In the genomic region with DNA sequence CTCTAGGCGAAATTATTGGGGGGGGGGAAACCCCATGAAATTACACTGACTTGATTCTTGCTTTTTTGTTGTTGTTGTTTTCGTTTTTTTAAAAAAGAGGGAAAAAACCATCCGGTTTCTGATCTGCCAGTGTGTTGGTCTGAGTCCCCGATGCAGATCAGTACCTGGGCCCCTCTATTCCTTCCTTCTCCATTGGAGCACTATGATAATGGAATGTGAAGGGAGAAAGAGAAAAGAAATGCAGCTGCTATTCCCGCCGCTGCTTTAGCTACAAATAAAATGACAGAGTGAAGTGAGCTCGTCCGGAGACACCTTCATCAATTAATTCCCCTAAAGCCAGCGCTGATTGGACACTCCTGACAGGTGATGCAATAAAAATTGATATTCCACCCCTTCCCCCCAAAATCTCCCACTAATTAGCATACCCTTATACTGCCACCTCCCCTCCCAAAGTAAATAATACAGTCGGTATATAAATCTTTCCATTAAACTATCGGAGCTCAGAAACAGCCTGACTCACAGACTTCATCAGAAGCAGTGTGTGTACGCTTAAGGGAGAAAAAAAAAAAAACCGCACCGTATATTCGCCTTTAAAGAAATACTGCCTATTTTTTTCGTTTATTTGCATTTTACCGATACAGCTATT, we compare ENCODE assay signal across 8 cellular contexts. TPM values are rescaled to one million over a fixed set of nuclear protein-coding genes. Genes with fewer than 3 reads are reported as not detected.
DNase-seq lines count a peak whose midpoint lies in the region; ATAC-seq and TF ChIP-seq lines count a peak whose summit lies in the region.

No MANE protein-coding gene starts in this region.

- H3K27ac Mint-ChIP-seq in CD8-positive, alpha-beta memory T cell, result peak overlapping the region in 5 of 8 donors; percentile 8 to 83 (median 40)
- peak overlapping the region; percentile 12 for H3K27ac Mint-ChIP-seq in T-helper 2 cell treated with Interferon-gamma antibody and Interleukin-4, amounts not matched to agents 5 μg/mL and 100 μg/mL, for 36 hours
- H3K27ac Mint-ChIP-seq in progenitor cell of endocrine pancreas, result peak overlapping the region; percentile 94

- peaks cover 33 to 41% (median 36%) of the 10 kb centered on the region in 3 donors for H3K4me1 Mint-ChIP-seq in CD8-positive, alpha-beta memory T cell
- H3K4me1 Mint-ChIP-seq in T-helper 2 cell treated with Interferon-gamma antibody and Interleukin-4, amounts not matched to agents 5 μg/mL and 100 μg/mL, for 36 hours (ENCODE audit: low read depth), result peaks cover 39% of the 10 kb centered on the region
- peaks cover 69% of the 10 kb centered on the region for H3K4me1 Mint-ChIP-seq in progenitor cell of endocrine pancreas (ENCODE audit: low read depth)

- TF ChIP-seq CTCF in fibroblast of the aortic adventitia (IDR thresholded peaks at IDR 0.05; ENCODE audit: insufficient read depth, low read length) (no peak), progenitor cell of endocrine pancreas (IDR thresholded peaks at IDR 0.05; ENCODE audit: unreplicated experiment) (no peak)

- H3K4me1 ChIP-seq in CD8-positive, alpha-beta memory T cell (ENCODE audit: insufficient read depth, low read length), result peaks cover 37% of the 10 kb centered on the region

- no peak for DNase-seq in CD8-positive, alpha-beta memory T cell
- DNase-seq in NAMALWA (ENCODE audit: low spot score), result peak; percentile 51
- DNase-seq in T-helper 2 cell treated with Interferon-gamma antibody and Interleukin-4, amounts not matched to agents 5 μg/mL and 100 μg/mL, for 36 hours (ENCODE audit: low spot score), result no peak
- peak; percentile 56 for DNase-seq in fibroblast of the aortic adventitia (ENCODE audit: low read depth)
- no peak for DNase-seq in progenitor cell of endocrine pancreas (ENCODE audit: low spot score, unreplicated experiment)
- DNase-seq in putamen (ENCODE audit: low spot score), result no peak

- H3K27ac ChIP-seq in CD8-positive, alpha-beta memory T cell (ENCODE audit: low read depth, low read length), result no peak overlapping the region

- CTCF ChIA-PET in CD8-positive, alpha-beta memory T cell (lab: Charles Lee), result interaction anchor here (1.0 to 1.5 kb wide), 3 partner anchors 9 to 821 kb away, joined by 3 to 10 read pairs (median 4); no protein-coding TSS in a partner anchor

- peaks cover 66% of the 10 kb centered on the region for H3K27me3 ChIP-seq in CD8-positive, alpha-beta memory T cell (ENCODE audit: insufficient read depth, low read length, poor library complexity, severe bottlenecking)

- peak overlapping the region; percentile 56 for H3K4me3 ChIP-seq in CD8-positive, alpha-beta memory T cell (ENCODE audit: low read length)
- H3K4me3 ChIP-seq in fibroblast of the aortic adventitia (ENCODE audit: low read depth, low read length), result peak overlapping the region; percentile 72

- no peaks in the 10 kb centered on the region for H3K36me3 ChIP-seq in CD8-positive, alpha-beta memory T cell (ENCODE audit: insufficient read depth, low read length)

- peaks cover 0 to 7% (median 2%) of the 10 kb centered on the region in 5 donors for H3K9me3 Mint-ChIP-seq in CD8-positive, alpha-beta memory T cell
- no peaks in the 10 kb centered on the region for H3K9me3 Mint-ChIP-seq in T-helper 2 cell treated with Interferon-gamma antibody and Interleukin-4, amounts not matched to agents 5 μg/mL and 100 μg/mL, for 36 hours
- no peaks in the 10 kb centered on the region for H3K9me3 Mint-ChIP-seq in progenitor cell of endocrine pancreas (ENCODE audit: low read depth)

- peak overlapping the region; percentile 78 to 86 (median 81) for H3K4me3 Mint-ChIP-seq in CD8-positive, alpha-beta memory T cell
- H3K4me3 Mint-ChIP-seq in T-helper 2 cell treated with Interferon-gamma antibody and Interleukin-4, amounts not matched to agents 5 μg/mL and 100 μg/mL, for 36 hours, result peak overlapping the region; percentile 92
- peak overlapping the region; percentile 84 for H3K4me3 Mint-ChIP-seq in progenitor cell of endocrine pancreas (ENCODE audit: low read depth)

- no peaks in the 10 kb centered on the region for H3K36me3 Mint-ChIP-seq in CD8-positive, alpha-beta memory T cell
- no peaks in the 10 kb centered on the region for H3K36me3 Mint-ChIP-seq in T-helper 2 cell treated with Interferon-gamma antibody and Interleukin-4, amounts not matched to agents 5 μg/mL and 100 μg/mL, for 36 hours (ENCODE audit: low read depth)
- no peaks in the 10 kb centered on the region for H3K36me3 Mint-ChIP-seq in progenitor cell of endocrine pancreas (ENCODE audit: insufficient read depth)

- no peaks in the 10 kb centered on the region for H3K9me3 ChIP-seq in CD8-positive, alpha-beta memory T cell (ENCODE audit: low read length)

- POLR2A ChIA-PET in CD8-positive, alpha-beta memory T cell (lab: Charles Lee), result interaction anchor here (0.9 to 1.3 kb wide), 3 partner anchors 9 to 21 kb away, joined by 3 to 5 read pairs (median 4); no protein-coding TSS in a partner anchor

- peaks cover 75 to 86% of the 10 kb centered on the region in 2 donors for H3K27me3 Mint-ChIP-seq in CD8-positive, alpha-beta memory T cell
- H3K27me3 Mint-ChIP-seq in T-helper 2 cell treated with Interferon-gamma antibody and Interleukin-4, amounts not matched to agents 5 μg/mL and 100 μg/mL, for 36 hours (ENCODE audit: low read depth), result peaks cover 79% of the 10 kb centered on the region
- H3K27me3 Mint-ChIP-seq in progenitor cell of endocrine pancreas, result no peaks in the 10 kb centered on the region

- ATAC-seq in HG03432 (IDR thresholded peaks at IDR 0.05; ENCODE audit: unreplicated experiment), result no peak
- ATAC-seq in HG03442 (IDR thresholded peaks at IDR 0.05; ENCODE audit: unreplicated experiment), result no peak

RNA-seq across cellular contexts. Expression of a gene that starts 7.4 kb away (rescaled TPM):
- under 1 TPM; 0.24 to 0.35 TPM for total RNA-seq in CD8-positive, alpha-beta memory T cell
- polyA plus RNA-seq in CD8-positive, alpha-beta memory T cell, result 0.20 TPM
- total RNA-seq in fibroblast of the aortic adventitia (ENCODE audit: low replicate concordance), result 0.41 and 0.90 TPM in 2 replicates
- 13.6 and 15.3 TPM in 2 replicates for total RNA-seq in progenitor cell of endocrine pancreas

RNA-seq across cellular contexts. Expression of a gene that starts 15.9 kb away (rescaled TPM):
- 10 to 100 TPM; 35.6 to 37.2 TPM for total RNA-seq in CD8-positive, alpha-beta memory T cell
- 7.4 TPM for polyA plus RNA-seq in CD8-positive, alpha-beta memory T cell
- total RNA-seq in fibroblast of the aortic adventitia (ENCODE audit: low replicate concordance) (36.1 and 47.6 TPM in 2 replicates), progenitor cell of endocrine pancreas (55.7 and 65.6 TPM in 2 replicates)

Comparison
In these comparisons a context has a peak if more than half of its experiments do, and no peak if none do; other contexts are left out.
1. DNase-seq: peak in NAMALWA (single experiment) and fibroblast of the aortic adventitia (single experiment); none in CD8-positive, alpha-beta memory T cell (0 of 5), T-helper 2 cell treated with Interferon-gamma antibody and Interleukin-4, amounts not matched to agents 5 μg/mL and 100 μg/mL, for 36 hours (single experiment), progenitor cell of endocrine pancreas (single experiment) and putamen (single experiment).
2. H3K27ac Mint-ChIP-seq: peak in every context shown above with its lines; median percentile 94 in progenitor cell of endocrine pancreas; 40 in CD8-positive, alpha-beta memory T cell; 12 in T-helper 2 cell treated with Interferon-gamma antibody and Interleukin-4, amounts not matched to agents 5 μg/mL and 100 μg/mL, for 36 hours.
3. Peak in every context shown above with its lines, with median percentiles within 50 percentile points of each other: H3K4me3 Mint-ChIP-seq.